In genomic region chr21:17819114-17819877, GRCh38 we compare ENCODE assay signal across 8 cellular contexts. TPM values are rescaled to one million over a fixed set of nuclear protein-coding genes. Genes with fewer than 3 reads are reported as not detected.
A peak's percentile ranks its signal among the peaks of the same experiment; 100 is the strongest.
DNase-seq lines count a peak whose midpoint lies in the region; ATAC-seq lines count a peak whose summit lies in the region.

TSS of gene C21orf91 (minus strand) at chr21:17819356. CDS start at chr21:17818318, 1,038 bp downstream.

- H3K4me3 Mint-ChIP-seq in effector memory CD8-positive, alpha-beta T cell: peak within 1 kb of the TSS; percentile 83 to 86

- peaks cover 54% of the 10 kb centered on the region for H3K36me3 Mint-ChIP-seq in effector memory CD8-positive, alpha-beta T cell (ENCODE audit: insufficient read depth)

- ATAC-seq in GM19467 (IDR thresholded peaks at IDR 0.05; ENCODE audit: unreplicated experiment): peak; percentile 85
- peak; percentile 85 for ATAC-seq in effector memory CD8-positive, alpha-beta T cell (replicated peaks)

- H3K27ac Mint-ChIP-seq in effector memory CD8-positive, alpha-beta T cell: peak within 1 kb of the TSS; percentile 97

- no peaks in the 10 kb centered on the region for H3K27me3 Mint-ChIP-seq in effector memory CD8-positive, alpha-beta T cell

- H3K4me1 Mint-ChIP-seq in effector memory CD8-positive, alpha-beta T cell (ENCODE audit: low read depth in 2 of 2): peaks cover 24 to 42% of the 10 kb centered on the region in 2 donors

- peak; percentile 73 for DNase-seq in CMK (ENCODE audit: low read depth)
- peak; percentile 81 for DNase-seq in HPDE6-E6E7 (ENCODE audit: extremely low spot score)
- DNase-seq in NOMO-1 (lab: John Stamatoyannopoulos, UW; ENCODE audit: unreplicated experiment in 2 of 2): peak; percentile 81 to 88
- peak; percentile 62 to 77 (median 64) for DNase-seq in activated CD8-positive, alpha-beta memory T cell treated with anti-CD3 and anti-CD28 coated beads for 48 hours (ENCODE audit: low read depth in 2 of 3, low spot score in 2 of 3)
- DNase-seq in effector memory CD8-positive, alpha-beta T cell: peak; percentile 80 to 86 (median 83)
- DNase-seq in mesenteric fat pad (ENCODE audit: low spot score): peak; percentile 92
- DNase-seq in stimulated activated CD8-positive, alpha-beta memory T cell treated with anti-CD3 and anti-CD28 coated beads, Interleukin-15, amount 100 ng/mL, for 24 hours (ENCODE audit: low read depth): peak; percentile 61

- H3K9me3 Mint-ChIP-seq in effector memory CD8-positive, alpha-beta T cell: no peaks in the 10 kb centered on the region

RNA-seq across cellular contexts. Expression of gene C21orf91, which starts in this region (rescaled TPM):
- total RNA-seq in mesenteric fat pad: 12.6 TPM

Comparison
In these comparisons a context has a peak if more than half of its experiments do, and no peak if none do; other contexts are left out.
1. Peak in every context shown above with its lines: DNase-seq and ATAC-seq.